ENCODE assay signal across 18 cellular contexts in the genomic region with DNA sequence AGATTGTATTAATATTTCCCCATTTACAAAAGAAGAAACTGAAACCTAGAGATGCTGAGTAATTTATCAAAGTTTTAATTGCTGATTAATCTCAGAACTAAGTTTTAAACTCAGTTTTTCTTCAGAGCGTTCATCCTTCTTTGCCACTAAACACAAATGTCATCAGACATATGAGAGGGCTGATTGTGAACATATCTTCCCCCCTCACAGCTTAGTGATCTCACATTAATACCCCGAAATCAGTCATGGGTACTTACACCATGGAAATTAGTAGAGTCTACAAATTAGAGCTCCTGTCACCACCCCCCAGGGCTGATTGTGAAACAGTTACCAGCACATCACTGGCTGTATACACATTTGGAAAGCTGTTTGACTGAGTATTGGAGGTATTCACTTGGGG.
DNase-seq lines count a peak whose midpoint lies in the region; ATAC-seq and TF ChIP-seq lines count a peak whose summit lies in the region.
"Had no signal": no experiment of that assay in that cellular context is flagged by ENCODE, and none has a peak within 500 bp of the region (broad histone marks: within the 10 kb centered on the region; RNA-seq: fewer than 3 reads in every experiment).

No MANE protein-coding gene starts in this region.

- no peaks in the 10 kb centered on the region for H3K27me3 Mint-ChIP-seq in activated CD8-positive, alpha-beta T cell treated with anti-CD3 and anti-CD28 coated beads for 36 hours
- no peaks in the 10 kb centered on the region for H3K27me3 Mint-ChIP-seq in activated CD8-positive, alpha-beta T cell treated with anti-CD3 and anti-CD28 coated beads, Interleukin-2, amount 10 ng/mL, durations not matched to agents 7 days and 5 days (ENCODE audit: low read depth)
- H3K27me3 Mint-ChIP-seq in activated T-helper 17 cell treated with anti-CD3 and anti-CD28 coated beads, Interleukin-2, amount 50 U/mL, for 72 hours: no peaks in the 10 kb centered on the region

- no peaks in the 10 kb centered on the region for H3K4me1 Mint-ChIP-seq in activated CD8-positive, alpha-beta T cell treated with anti-CD3 and anti-CD28 coated beads for 36 hours (ENCODE audit: low read depth)
- no peaks in the 10 kb centered on the region for H3K4me1 Mint-ChIP-seq in activated CD8-positive, alpha-beta T cell treated with anti-CD3 and anti-CD28 coated beads, Interleukin-2, amount 10 ng/mL, durations not matched to agents 7 days and 5 days (ENCODE audit: low read depth)
- H3K4me1 Mint-ChIP-seq in activated T-helper 17 cell treated with anti-CD3 and anti-CD28 coated beads, Interleukin-2, amount 50 U/mL, for 72 hours: no peaks in the 10 kb centered on the region

- POLR2A ChIA-PET in activated CD8-positive, alpha-beta T cell treated with anti-CD3 and anti-CD28 coated beads for 36 hours (lab: Charles Lee): no interaction called here
- POLR2A ChIA-PET in activated CD8-positive, alpha-beta T cell treated with anti-CD3 and anti-CD28 coated beads, Interleukin-2, amount 10 ng/mL, durations not matched to agents 7 days and 5 days (lab: Charles Lee): no interaction called here

- CTCF ChIA-PET in activated CD8-positive, alpha-beta T cell treated with anti-CD3 and anti-CD28 coated beads for 36 hours (lab: Charles Lee): no interaction called here
- CTCF ChIA-PET in activated CD8-positive, alpha-beta T cell treated with anti-CD3 and anti-CD28 coated beads, Interleukin-2, amount 10 ng/mL, durations not matched to agents 7 days and 5 days (lab: Charles Lee): no interaction called here

- H3K27ac Mint-ChIP-seq in activated CD8-positive, alpha-beta T cell treated with anti-CD3 and anti-CD28 coated beads for 36 hours: no peak overlapping the region
- no peak overlapping the region for H3K27ac Mint-ChIP-seq in activated CD8-positive, alpha-beta T cell treated with anti-CD3 and anti-CD28 coated beads, Interleukin-2, amount 10 ng/mL, durations not matched to agents 7 days and 5 days
- no peak overlapping the region for H3K27ac Mint-ChIP-seq in activated T-helper 17 cell treated with anti-CD3 and anti-CD28 coated beads, Interleukin-2, amount 50 U/mL, for 72 hours
- H3K27ac Mint-ChIP-seq: CD8-positive, alpha-beta T cell had no signal

- no peak for TF ChIP-seq CTCF in activated CD8-positive, alpha-beta T cell treated with anti-CD3 and anti-CD28 coated beads for 36 hours (IDR thresholded peaks at IDR 0.05)

- intact Hi-C loops in activated CD8-positive, alpha-beta T cell treated with anti-CD3 and anti-CD28 coated beads for 36 hours (cut with micrococcal nuclease): no loop called here

- no peaks in the 10 kb centered on the region for H3K9me3 Mint-ChIP-seq in activated CD8-positive, alpha-beta T cell treated with anti-CD3 and anti-CD28 coated beads for 36 hours
- no peaks in the 10 kb centered on the region for H3K9me3 Mint-ChIP-seq in activated CD8-positive, alpha-beta T cell treated with anti-CD3 and anti-CD28 coated beads, Interleukin-2, amount 10 ng/mL, durations not matched to agents 7 days and 5 days (ENCODE audit: insufficient read depth)
- no peaks in the 10 kb centered on the region for H3K9me3 Mint-ChIP-seq in activated T-helper 17 cell treated with anti-CD3 and anti-CD28 coated beads, Interleukin-2, amount 50 U/mL, for 72 hours
- H3K9me3 Mint-ChIP-seq: CD8-positive, alpha-beta T cell had no signal

- no peak overlapping the region for H3K4me3 Mint-ChIP-seq in activated CD8-positive, alpha-beta T cell treated with anti-CD3 and anti-CD28 coated beads for 36 hours
- no peak overlapping the region for H3K4me3 Mint-ChIP-seq in activated CD8-positive, alpha-beta T cell treated with anti-CD3 and anti-CD28 coated beads, Interleukin-2, amount 10 ng/mL, durations not matched to agents 7 days and 5 days
- H3K4me3 Mint-ChIP-seq in activated T-helper 17 cell treated with anti-CD3 and anti-CD28 coated beads, Interleukin-2, amount 50 U/mL, for 72 hours: no peak overlapping the region
- H3K4me3 Mint-ChIP-seq: CD8-positive, alpha-beta T cell had no signal

- ATAC-seq in activated CD8-positive, alpha-beta T cell treated with anti-CD3 and anti-CD28 coated beads for 36 hours: peak; percentile 30
- ATAC-seq in activated CD8-positive, alpha-beta T cell treated with anti-CD3 and anti-CD28 coated beads, Interleukin-2, amount 10 ng/mL, durations not matched to agents 7 days and 5 days: no peak
- ATAC-seq in HG02610 (IDR thresholded peaks at IDR 0.05; ENCODE audit: unreplicated experiment): peak; percentile 46
- ATAC-seq in activated T-helper 17 cell treated with anti-CD3 and anti-CD28 coated beads, Interleukin-2, amount 50 U/mL, for 72 hours (replicated peaks): peak; percentile 19
- ATAC-seq: CD8-positive, alpha-beta T cell; Panc1; SK-N-SH treated with all-trans-retinoic acid at 6 μM for 48 hours had no signal

- no peaks in the 10 kb centered on the region for H3K36me3 Mint-ChIP-seq in activated CD8-positive, alpha-beta T cell treated with anti-CD3 and anti-CD28 coated beads for 36 hours (ENCODE audit: low read depth)
- no peaks in the 10 kb centered on the region for H3K36me3 Mint-ChIP-seq in activated CD8-positive, alpha-beta T cell treated with anti-CD3 and anti-CD28 coated beads, Interleukin-2, amount 10 ng/mL, durations not matched to agents 7 days and 5 days (ENCODE audit: low read depth)
- no peaks in the 10 kb centered on the region for H3K36me3 Mint-ChIP-seq in activated T-helper 17 cell treated with anti-CD3 and anti-CD28 coated beads, Interleukin-2, amount 50 U/mL, for 72 hours (ENCODE audit: low read depth)
- H3K36me3 Mint-ChIP-seq: CD8-positive, alpha-beta T cell had no signal

- no peak for DNase-seq in activated CD8-positive, alpha-beta T cell treated with anti-CD3 and anti-CD28 coated beads for 36 hours
- DNase-seq in activated CD8-positive, alpha-beta T cell treated with anti-CD3 and anti-CD28 coated beads, Interleukin-2, amount 10 ng/mL, durations not matched to agents 7 days and 5 days: no peak
- no peak for DNase-seq in activated gamma-delta T cell treated with Interleukin-2 at 50 U/mL for 16 hours
- no peak for DNase-seq in NCI-H774 (lab: John Stamatoyannopoulos, UW)
- no peak for DNase-seq in NCI-H748 (lab: John Stamatoyannopoulos, UW; ENCODE audit: unreplicated experiment)
- DNase-seq: AML-193; C1 segment of cervical spinal cord; CD8-positive, alpha-beta T cell; GOT3; KG1; NCI-H1092 treated with DMSO at 0.1 percent for 48 hours; NCI-H1436 treated with DMSO at 0.1 percent for 48 hours; NCI-H1930; NCI-H69 had no signal
